ENCODE assay signal across 18 cellular contexts in the genomic region with DNA sequence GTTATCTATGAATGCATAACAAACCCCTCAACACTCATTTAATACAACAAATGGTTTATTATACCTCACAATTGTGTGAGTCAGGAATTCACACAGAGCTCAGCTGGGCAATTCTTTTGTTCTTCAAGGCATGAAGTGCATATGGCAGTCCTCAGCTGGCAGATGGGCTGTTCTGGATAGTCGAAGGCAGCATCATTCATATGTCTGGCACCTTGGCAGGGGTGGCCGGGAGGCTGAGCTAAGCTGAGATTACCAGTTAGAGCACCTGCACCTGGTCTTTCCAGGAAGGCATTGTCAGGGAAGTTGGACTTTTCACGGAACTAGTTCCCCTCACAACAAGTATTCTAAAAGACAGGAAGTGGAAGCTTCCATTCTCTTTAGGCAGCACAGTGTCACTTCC.
"Had no signal": no experiment of that assay in that cellular context is flagged by ENCODE, and none has a peak within 500 bp of the region (broad histone marks: within the 10 kb centered on the region; RNA-seq: fewer than 3 reads in every experiment).

No MANE protein-coding gene starts in this region.

- H2AFZ ChIP-seq: parathyroid adenoma had no signal

- H3K4me1 ChIP-seq: body of pancreas, colonic mucosa, left ventricle myocardium inferior, parathyroid adenoma, upper lobe of right lung had no signal

- ATAC-seq: activated CD4-positive, CD25-positive, alpha-beta regulatory T cell treated with anti-CD3 and anti-CD28 coated beads, Interleukin-2, amount 50 U/mL, for 24 hours; body of pancreas; natural killer cell; upper lobe of right lung had no signal

- H3K9me3 ChIP-seq: body of pancreas, colonic mucosa, esophagus muscularis mucosa, left ventricle myocardium inferior, neutrophil, thoracic aorta, upper lobe of right lung had no signal

- H3K79me2 ChIP-seq: parathyroid adenoma had no signal

- H3K36me3 ChIP-seq: colonic mucosa, esophagus muscularis mucosa, left ventricle myocardium inferior, neutrophil, thoracic aorta, upper lobe of right lung had no signal

- H3K27ac ChIP-seq: body of pancreas, colonic mucosa, esophagus muscularis mucosa, left ventricle myocardium inferior, neutrophil, parathyroid adenoma, thoracic aorta, upper lobe of right lung had no signal

- H3K27me3 ChIP-seq: body of pancreas, colonic mucosa, esophagus muscularis mucosa, neutrophil, upper lobe of right lung had no signal

- H3K9ac ChIP-seq: parathyroid adenoma had no signal

- DNase-seq: activated CD4-positive, alpha-beta T cell treated with anti-CD3 and anti-CD28 coated beads, Interleukin-2, amount 50 U/mL, for 1 hour; activated CD8-positive, alpha-beta memory T cell treated with anti-CD3 and anti-CD28 coated beads for 24 hours; activated gamma-delta T cell treated with Interleukin-2 at 50 U/mL for 16 hours; amygdala; body of pancreas; caudate nucleus; colonic mucosa; hippocampal formation; left ventricle myocardium inferior; mesenchymal stem cell; natural killer cell; stimulated activated CD4-positive, alpha-beta T cell treated with anti-CD3 and anti-CD28 coated beads, Interleukin-2, amount 100 ng/mL, for 24 hours; upper lobe of right lung had no signal

- H3K4me3 ChIP-seq: body of pancreas, colonic mucosa, esophagus muscularis mucosa, left ventricle myocardium inferior, thoracic aorta, upper lobe of right lung had no signal
